Comparison of ENCODE assay signal across 12 cellular contexts in genomic region chr16:12538667-12539081, GRCh38.
DNase-seq lines count a peak whose midpoint lies in the region; ATAC-seq and TF ChIP-seq lines count a peak whose summit lies in the region.
"Had no signal": no experiment of that assay in that cellular context is flagged by ENCODE, and none has a peak within 500 bp of the region (broad histone marks: within the 10 kb centered on the region; RNA-seq: fewer than 3 reads in every experiment).

No MANE protein-coding gene starts in this region.

- POLR2A ChIA-PET in activated CD4-positive, alpha-beta T cell treated with anti-CD3 and anti-CD28 coated beads for 36 hours (lab: Charles Lee), result interaction anchor here (0.6 to 1.5 kb wide), 5 partner anchors 13 to 212 kb away, joined by 3 to 11 read pairs (median 4); no protein-coding TSS in a partner anchor

- ATAC-seq in activated CD4-positive, alpha-beta T cell treated with anti-CD3 and anti-CD28 coated beads for 36 hours, result no peak
- ATAC-seq in activated naive CD4-positive, alpha-beta T cell treated with anti-CD3 and anti-CD28 coated beads, Interleukin-2, amount 50 U/mL, for 72 hours, result no peak
- ATAC-seq in GM19023 (IDR thresholded peaks at IDR 0.05; ENCODE audit: unreplicated experiment), result no peak
- ATAC-seq: PC-3 had no signal

- CTCF ChIA-PET in activated CD4-positive, alpha-beta T cell treated with anti-CD3 and anti-CD28 coated beads for 36 hours (lab: Charles Lee), result interaction anchor here (0.9 to 1.3 kb wide), 2 partner anchors 36 to 78 kb away, joined by 3 to 7 read pairs; no protein-coding TSS in a partner anchor

- TF ChIP-seq CTCF in sigmoid colon (IDR thresholded peaks at IDR 0.05), result no peak

- intact Hi-C loops in activated CD4-positive, alpha-beta T cell treated with anti-CD3 and anti-CD28 coated beads for 36 hours (cut with DNase I, micrococcal nuclease), result loop anchor here (1.0 to 10.0 kb wide), 13 partner anchors 35 to 1444 kb away; partner anchors contain the start of genes CPPED1 (in 1 of the 2), GSPT1 (in 1 of the 2) and LITAF (in 1 of the 2)
- intact Hi-C loops in sigmoid colon (cut with DNase I), result no loop called here

- no peak overlapping the region for H3K4me3 ChIP-seq in sigmoid colon
- H3K4me3 ChIP-seq: uterus had no signal

- no peak for TF ChIP-seq POLR2A in sigmoid colon (IDR thresholded peaks at IDR 0.05)

- peaks cover 87% of the 10 kb centered on the region for H3K4me1 Mint-ChIP-seq in activated CD4-positive, alpha-beta T cell treated with anti-CD3 and anti-CD28 coated beads for 36 hours

- H3K27ac Mint-ChIP-seq in activated CD4-positive, alpha-beta T cell treated with anti-CD3 and anti-CD28 coated beads for 36 hours, result peak overlapping the region; percentile 89
- peak overlapping the region; percentile 95 to 98 for H3K27ac Mint-ChIP-seq in activated naive CD4-positive, alpha-beta T cell treated with anti-CD3 and anti-CD28 coated beads, Interleukin-2, amount 50 U/mL, for 72 hours
- H3K27ac Mint-ChIP-seq: nephron had no signal

- H3K36me3 ChIP-seq in sigmoid colon, result no peaks in the 10 kb centered on the region
- H3K36me3 ChIP-seq: uterus had no signal

- 56 to 70% methylated on average over 5 of the region's 5 CpGs for WGBS in sigmoid colon, 2 donors

- in situ Hi-C loops in G401 (cut with HindIII; ENCODE audit: low sequenced_read_pairs), result no loop called here

- H3K27me3 Mint-ChIP-seq in activated CD4-positive, alpha-beta T cell treated with anti-CD3 and anti-CD28 coated beads for 36 hours, result no peaks in the 10 kb centered on the region

- DNase-seq in activated CD4-positive, alpha-beta T cell treated with anti-CD3 and anti-CD28 coated beads for 36 hours, result peak; percentile 24
- DNase-seq in activated CD4-positive, alpha-beta T cell treated with anti-CD3 and anti-CD28 coated beads, Interleukin-2, amount 50 U/mL, for 4 hours, result no peak
- DNase-seq in NCI-H2171 (lab: John Stamatoyannopoulos, UW), result peak; percentile 89
- DNase-seq in activated naive CD4-positive, alpha-beta T cell treated with anti-CD3 and anti-CD28 coated beads, Interleukin-2, amount 50 U/mL, for 72 hours (ENCODE audit: low spot score in 2 of 2), result no peak
- no peak for DNase-seq in sigmoid colon
- no peak for DNase-seq in G401 (ENCODE audit: low spot score)
- no peak for DNase-seq in OCI-M1 (lab: John Stamatoyannopoulos, UW)
- DNase-seq: cerebellar nuclear complex, uterus had no signal

- H3K4me3 Mint-ChIP-seq in activated CD4-positive, alpha-beta T cell treated with anti-CD3 and anti-CD28 coated beads for 36 hours, result no peak overlapping the region
- H3K4me3 Mint-ChIP-seq: nephron had no signal

- no peak for TF ChIP-seq EP300 in sigmoid colon (IDR thresholded peaks at IDR 0.05)

- no peaks in the 10 kb centered on the region for H3K27me3 ChIP-seq in sigmoid colon
- H3K27me3 ChIP-seq: uterus had no signal

- H3K9me3 ChIP-seq in sigmoid colon, result no peaks in the 10 kb centered on the region
- H3K9me3 ChIP-seq: uterus had no signal

- H3K4me1 ChIP-seq in sigmoid colon, result peaks cover 0 to 23% (median 17%) of the 10 kb centered on the region in 4 donors
- H3K4me1 ChIP-seq: uterus had no signal

- H3K36me3 Mint-ChIP-seq in activated CD4-positive, alpha-beta T cell treated with anti-CD3 and anti-CD28 coated beads for 36 hours (ENCODE audit: low read depth), result peaks cover 4% of the 10 kb centered on the region
- peaks cover 4 to 17% of the 10 kb centered on the region in 2 donors for H3K36me3 Mint-ChIP-seq in activated naive CD4-positive, alpha-beta T cell treated with anti-CD3 and anti-CD28 coated beads, Interleukin-2, amount 50 U/mL, for 72 hours

- no peaks in the 10 kb centered on the region for H3K9me3 Mint-ChIP-seq in activated CD4-positive, alpha-beta T cell treated with anti-CD3 and anti-CD28 coated beads for 36 hours (ENCODE audit: low read depth)
- no peaks in the 10 kb centered on the region for H3K9me3 Mint-ChIP-seq in activated naive CD4-positive, alpha-beta T cell treated with anti-CD3 and anti-CD28 coated beads, Interleukin-2, amount 50 U/mL, for 72 hours
- H3K9me3 Mint-ChIP-seq: nephron had no signal

- peak overlapping the region in 3 of 4 donors; percentile 28 to 57 (median 43) for H3K27ac ChIP-seq in sigmoid colon
- H3K27ac ChIP-seq: uterus had no signal

Comparison
In these comparisons a context has a peak if more than half of its experiments do, and no peak if none do; other contexts are left out.
1. DNase-seq: peak in activated CD4-positive, alpha-beta T cell treated with anti-CD3 and anti-CD28 coated beads for 36 hours (single experiment) and NCI-H2171 (single experiment); none in activated CD4-positive, alpha-beta T cell treated with anti-CD3 and anti-CD28 coated beads, Interleukin-2, amount 50 U/mL, for 4 hours (0 of 2), activated naive CD4-positive, alpha-beta T cell treated with anti-CD3 and anti-CD28 coated beads, Interleukin-2, amount 50 U/mL, for 72 hours (0 of 2), sigmoid colon (single experiment), G401 (single experiment) and OCI-M1 (single experiment).